14 cellular contexts compared by ENCODE assay signal in the genomic region with DNA sequence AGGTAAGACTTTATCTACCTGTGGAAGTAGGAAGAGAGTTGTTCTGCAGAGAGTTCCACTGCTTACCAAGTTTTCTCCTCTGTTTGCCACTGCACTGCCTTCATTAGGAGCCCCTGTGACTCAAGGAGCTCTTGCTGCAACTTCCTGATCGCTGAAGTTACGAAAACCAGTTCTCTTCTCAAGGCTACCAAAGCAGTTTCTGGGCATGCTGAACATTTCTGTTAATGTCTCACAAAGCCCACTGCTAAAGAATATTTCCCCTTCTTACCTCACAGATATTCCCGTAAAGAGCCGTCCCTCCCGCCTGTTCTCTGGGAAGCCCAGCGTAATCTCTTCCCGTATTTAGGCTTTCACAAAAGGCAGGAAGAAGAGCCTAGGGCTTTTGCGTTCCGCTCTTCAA.
A peak's percentile ranks its signal among the peaks of the same experiment; 100 is the strongest.
DNase-seq lines count a peak whose midpoint lies in the region; TF ChIP-seq lines count a peak whose summit lies in the region.
"Had no signal": no experiment of that assay in that cellular context is flagged by ENCODE, and none has a peak within 500 bp of the region (broad histone marks: within the 10 kb centered on the region; RNA-seq: fewer than 3 reads in every experiment).

No MANE protein-coding gene starts in this region.

- H3K18ac ChIP-seq in mesenchymal stem cell (ENCODE audit: low read depth in 1 of 2, low read length in 2 of 2), result no peak overlapping the region

- no peak overlapping the region for H2BK12ac ChIP-seq in mesenchymal stem cell (ENCODE audit: low read length in 2 of 2)

- H3K9me3 ChIP-seq in mesenchymal stem cell (ENCODE audit: control insufficient read depth, low read length), result peaks cover 30% of the 10 kb centered on the region
- H3K9me3 ChIP-seq in esophagus squamous epithelium, result peaks cover 0 to 12% (median 0%) of the 10 kb centered on the region in 3 donors

- DNase-seq in AML-193 (lab: John Stamatoyannopoulos, UW), result peak; percentile 60 to 63
- peak; percentile 72 to 89 for DNase-seq in NOMO-1 (lab: John Stamatoyannopoulos, UW; ENCODE audit: unreplicated experiment in 2 of 2)
- DNase-seq in dermis blood vessel endothelial cell, result peak; percentile 15
- DNase-seq in mesenchymal stem cell, result peak; percentile 7
- DNase-seq in activated naive CD4-positive, alpha-beta T cell treated with Interleukin-2 at 50 U/mL for 16 hours, result no peak
- no peak for DNase-seq in NK-92 treated with Interleukin-12 subunit alpha and Interleukin-12 subunit beta, amount 100 ng/mL, for 24 hours (lab: John Stamatoyannopoulos, UW)
- DNase-seq in lower leg skin (ENCODE audit: low spot score in 2 of 2), result no peak
- no peak for DNase-seq in esophagus squamous epithelium (lab: John Stamatoyannopoulos, UW)
- DNase-seq: activated CD4-positive, alpha-beta T cell treated with anti-CD3 and anti-CD28 coated beads, Interleukin-2, amount 50 U/mL, for 4 hours; cortex of kidney; NCI-H1417 treated with DMSO at 0.1 percent for 48 hours; posterior cingulate gyrus; T-helper 9 cell had no signal

- H3K4me2 ChIP-seq in mesenchymal stem cell (ENCODE audit: low read length, poor library complexity, severe bottlenecking), result no peak overlapping the region

- H3K4ac ChIP-seq in mesenchymal stem cell (ENCODE audit: low read depth in 1 of 2, low read length in 2 of 2), result no peak overlapping the region

- H2BK5ac ChIP-seq in mesenchymal stem cell (ENCODE audit: low read depth, low read length, poor library complexity, severe bottlenecking), result no peak overlapping the region

- TF ChIP-seq POLR2A in lower leg skin (IDR thresholded peaks at IDR 0.05), result no peak
- no peak for TF ChIP-seq POLR2A in esophagus squamous epithelium (IDR thresholded peaks at IDR 0.05)

- no peak overlapping the region for H2BK15ac ChIP-seq in mesenchymal stem cell (ENCODE audit: low read depth, poor library complexity, severe bottlenecking)

- H3K4me3 ChIP-seq in mesenchymal stem cell (ENCODE audit: insufficient read depth in 1 of 2, low read depth in 1 of 2, low read length in 2 of 2) (no peak overlapping the region), lower leg skin (ENCODE audit: low read depth, poor library complexity, severe bottlenecking) (no peak overlapping the region), esophagus squamous epithelium (peak overlapping the region in 1 of 4 donors; percentile 28)

- H4K8ac ChIP-seq in mesenchymal stem cell (ENCODE audit: low read length), result no peak overlapping the region

- H2BK120ac ChIP-seq in mesenchymal stem cell (ENCODE audit: low read depth, low read length), result no peak overlapping the region

- 95% methylated on average over 9 of the region's 9 CpGs for WGBS in mesenchymal stem cell
- 72 to 76% methylated on average over 9 of the region's 9 CpGs for WGBS in lower leg skin, 2 donors
- 73 to 77% methylated on average over 9 of the region's 9 CpGs for WGBS in esophagus squamous epithelium, 2 donors

- no peak overlapping the region for H3K14ac ChIP-seq in mesenchymal stem cell (ENCODE audit: low read length in 2 of 2)

- no peak overlapping the region for H4K91ac ChIP-seq in mesenchymal stem cell (ENCODE audit: low read length)

- H3K9ac ChIP-seq in mesenchymal stem cell (ENCODE audit: low read length), result peak overlapping the region; percentile 57

- no peaks in the 10 kb centered on the region for H3K4me1 ChIP-seq in mesenchymal stem cell (ENCODE audit: control insufficient read depth, insufficient read depth, low read depth, low read length)
- H3K4me1 ChIP-seq in esophagus squamous epithelium, result no peaks in the 10 kb centered on the region
- H3K4me1 ChIP-seq: tibial nerve had no signal

- no peaks in the 10 kb centered on the region for H3K36me3 ChIP-seq in mesenchymal stem cell (ENCODE audit: control insufficient read depth in 1 of 2, insufficient read depth in 2 of 2, low read depth in 1 of 2, low read length in 2 of 2)
- no peaks in the 10 kb centered on the region for H3K36me3 ChIP-seq in esophagus squamous epithelium
- H3K36me3 ChIP-seq: tibial nerve had no signal

- intact Hi-C loops in lower leg skin (cut with DNase I; ENCODE audit: low total_unique reads) (no loop called here), esophagus squamous epithelium (cut with DNase I) (no loop called here)

- no peak overlapping the region for H3K23ac ChIP-seq in mesenchymal stem cell (ENCODE audit: low read length in 2 of 2)

- TF ChIP-seq CTCF in lower leg skin (IDR thresholded peaks at IDR 0.05) (no peak), esophagus squamous epithelium (IDR thresholded peaks at IDR 0.05) (no peak)

- H3K79me1 ChIP-seq in mesenchymal stem cell (replicated peaks; ENCODE audit: low read length, poor library complexity, severe bottlenecking), result no peaks in the 10 kb centered on the region

- H2AK5ac ChIP-seq in mesenchymal stem cell (ENCODE audit: low read length, severe bottlenecking), result no peak overlapping the region

- no peaks in the 10 kb centered on the region for H3K27me3 ChIP-seq in mesenchymal stem cell (ENCODE audit: control insufficient read depth in 1 of 2, insufficient read depth in 1 of 2, low read length in 2 of 2)
- no peaks in the 10 kb centered on the region for H3K27me3 ChIP-seq in esophagus squamous epithelium
- H3K27me3 ChIP-seq: tibial nerve had no signal

- H2AFZ ChIP-seq in mesenchymal stem cell (ENCODE audit: low read depth, low read length), result no peak overlapping the region

- no peak overlapping the region for H3K27ac ChIP-seq in mesenchymal stem cell (ENCODE audit: low read length, poor library complexity, severe bottlenecking)
- H3K27ac ChIP-seq in esophagus squamous epithelium, result peak overlapping the region in 1 of 4 donors; percentile 45

Comparison
In these comparisons a context has a peak if more than half of its experiments do, and no peak if none do; other contexts are left out.
1. DNase-seq: peak in AML-193 (2 of 2), NOMO-1 (2 of 2), dermis blood vessel endothelial cell (single experiment) and mesenchymal stem cell (single experiment); none in activated naive CD4-positive, alpha-beta T cell treated with Interleukin-2 at 50 U/mL for 16 hours (single experiment), NK-92 treated with Interleukin-12 subunit alpha and Interleukin-12 subunit beta, amount 100 ng/mL, for 24 hours (single experiment), lower leg skin (0 of 2) and esophagus squamous epithelium (single experiment).